Comparison of ENCODE assay signal across 1 cellular context in the genomic region with DNA sequence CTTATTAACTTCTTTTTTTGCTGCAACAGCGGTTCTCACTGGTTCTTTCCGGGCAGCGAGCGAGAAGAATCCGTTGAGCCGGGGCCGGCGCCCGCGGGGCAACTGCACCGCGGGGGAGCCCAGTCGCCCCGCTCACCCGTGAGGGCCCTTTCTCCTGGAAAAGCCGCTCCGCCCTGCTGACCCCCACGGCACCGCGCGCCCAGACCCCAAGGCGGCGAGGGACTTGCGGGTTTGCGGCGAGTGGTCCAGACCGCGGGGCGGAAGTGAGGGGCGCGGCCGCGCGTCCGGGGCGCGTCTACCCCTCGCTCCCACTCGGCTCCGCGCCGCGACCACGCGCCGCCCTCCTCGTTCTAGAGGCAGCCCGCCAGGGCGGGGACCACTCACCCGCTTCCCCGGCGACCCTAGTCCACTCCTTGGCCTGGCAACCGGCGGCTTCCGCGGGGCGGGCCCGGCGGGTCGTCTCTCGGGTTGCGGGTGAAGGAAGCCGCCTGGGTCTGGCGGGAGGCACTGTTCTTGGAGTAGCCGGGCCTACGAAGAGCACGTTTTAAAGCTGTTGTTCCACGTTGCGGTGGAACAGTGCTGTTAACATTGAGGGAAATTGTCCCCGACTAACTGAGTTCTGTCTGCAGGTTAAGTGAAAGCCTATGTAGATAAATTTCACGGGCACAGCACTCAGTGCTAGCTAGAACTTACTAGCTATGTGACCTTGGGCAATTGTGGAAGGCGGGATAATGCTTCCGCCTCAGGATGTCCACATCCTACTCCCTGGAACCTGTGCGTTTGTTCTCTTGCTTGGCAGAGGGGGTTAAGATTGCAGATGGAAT.
TF ChIP-seq lines count a peak whose summit lies in the region.

Gene NEK3 (minus strand): TSS at position 439 of the 824 bp plus-strand sequence. CDS start 3,406 bp downstream, outside the sequence.

TF ChIP-seq in HepG2, 621 proteins besides CTCF, POLR2A, EP300 and RAD21 (continued from another document and continues in another):
- TF ChIP-seq RERE (CRISPR knock-in tag; IDR thresholded peaks at IDR 0.05; ENCODE audit: low read depth) = 0 out of 2 replicates have a peak, but pooled peaks have one; percentile 11
- TF ChIP-seq DPF2 (CRISPR knock-in tag; IDR thresholded peaks at IDR 0.05; ENCODE audit: borderline replicate concordance, low read depth) = 0 out of 2 replicates have a peak, but pooled peaks have one; percentile 53
- TF ChIP-seq NCOA1 (CRISPR knock-in tag; IDR thresholded peaks at IDR 0.05) = 0 out of 2 replicates have a peak, but pooled peaks have one; percentile 35
- no peak for TF ChIP-seq MAZ (IDR thresholded peaks at IDR 0.05; ENCODE audit: borderline replicate concordance, low read depth, low read length)
- peak; percentile 71 for TF ChIP-seq MAZ (CRISPR knock-in tag; IDR thresholded peaks at IDR 0.05; ENCODE audit: low read depth)
- no peak; the same call in 1 of the 2 replicates for TF ChIP-seq ZBTB38 (CRISPR knock-in tag; IDR thresholded peaks at IDR 0.05)
- TF ChIP-seq, protein P1, sequence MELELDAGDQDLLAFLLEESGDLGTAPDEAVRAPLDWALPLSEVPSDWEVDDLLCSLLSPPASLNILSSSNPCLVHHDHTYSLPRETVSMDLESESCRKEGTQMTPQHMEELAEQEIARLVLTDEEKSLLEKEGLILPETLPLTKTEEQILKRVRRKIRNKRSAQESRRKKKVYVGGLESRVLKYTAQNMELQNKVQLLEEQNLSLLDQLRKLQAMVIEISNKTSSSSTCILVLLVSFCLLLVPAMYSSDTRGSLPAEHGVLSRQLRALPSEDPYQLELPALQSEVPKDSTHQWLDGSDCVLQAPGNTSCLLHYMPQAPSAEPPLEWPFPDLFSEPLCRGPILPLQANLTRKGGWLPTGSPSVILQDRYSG (CRISPR knock-in tag; IDR thresholded peaks at IDR 0.05) = peak; percentile 95
- TF ChIP-seq SALL2 (CRISPR knock-in tag; IDR thresholded peaks at IDR 0.05) = no peak
- peak; percentile 60; the same call in 1 of the 2 replicates for TF ChIP-seq ZSCAN9 (CRISPR knock-in tag; IDR thresholded peaks at IDR 0.05; ENCODE audit: borderline replicate concordance)
- peak; percentile 91 for TF ChIP-seq TFDP2 (CRISPR knock-in tag; IDR thresholded peaks at IDR 0.05)
- TF ChIP-seq, protein P2, sequence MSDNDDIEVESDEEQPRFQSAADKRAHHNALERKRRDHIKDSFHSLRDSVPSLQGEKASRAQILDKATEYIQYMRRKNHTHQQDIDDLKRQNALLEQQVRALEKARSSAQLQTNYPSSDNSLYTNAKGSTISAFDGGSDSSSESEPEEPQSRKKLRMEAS (IDR thresholded peaks at IDR 0.05) = peak; percentile 96
- TF ChIP-seq DMTF1 (CRISPR knock-in tag; IDR thresholded peaks at IDR 0.05) = no peak
- TF ChIP-seq IKZF4 (CRISPR knock-in tag; IDR thresholded peaks at IDR 0.05; ENCODE audit: borderline replicate concordance, low read depth, not compliant biosample characterization) = peak; percentile 71
- TF ChIP-seq ZMYM3 (CRISPR knock-in tag; IDR thresholded peaks at IDR 0.05) = peak; percentile 61
- peak; percentile 6; the same call in 1 of the 2 replicates for TF ChIP-seq SP5 (CRISPR knock-in tag; IDR thresholded peaks at IDR 0.05; ENCODE audit: borderline replicate concordance, low read depth)
- TF ChIP-seq SMARCE1 (IDR thresholded peaks at IDR 0.05; ENCODE audit: borderline replicate concordance) = no peak
- TF ChIP-seq ZNF530 (CRISPR knock-in tag; IDR thresholded peaks at IDR 0.05; ENCODE audit: low read depth) = 0 out of 2 replicates have a peak, but pooled peaks have one; percentile 64
- TF ChIP-seq ZFP62 (CRISPR knock-in tag; IDR thresholded peaks at IDR 0.05) = no peak
- TF ChIP-seq, protein P3, sequence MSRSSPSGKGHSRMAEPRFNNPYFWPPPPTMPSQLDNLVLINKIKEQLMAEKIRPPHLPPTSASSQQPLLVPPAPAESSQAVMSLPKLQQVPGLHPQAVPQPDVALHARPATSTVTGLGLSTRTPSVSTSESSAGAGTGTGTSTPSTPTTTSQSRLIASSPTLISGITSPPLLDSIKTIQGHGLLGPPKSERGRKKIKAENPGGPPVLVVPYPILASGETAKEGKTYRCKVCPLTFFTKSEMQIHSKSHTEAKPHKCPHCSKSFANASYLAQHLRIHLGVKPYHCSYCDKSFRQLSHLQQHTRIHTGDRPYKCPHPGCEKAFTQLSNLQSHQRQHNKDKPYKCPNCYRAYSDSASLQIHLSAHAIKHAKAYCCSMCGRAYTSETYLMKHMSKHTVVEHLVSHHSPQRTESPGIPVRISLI (CRISPR knock-in tag; IDR thresholded peaks at IDR 0.05; ENCODE audit: borderline replicate concordance) = peak; percentile 23; the same call in 1 of the 2 replicates
- TF ChIP-seq BHLHE40 (IDR thresholded peaks at IDR 0.05; ENCODE audit: low read length) = no peak
- peak; percentile 61; the same call in 1 of the 2 replicates for TF ChIP-seq KAT8 (CRISPR knock-in tag; IDR thresholded peaks at IDR 0.05)
- TF ChIP-seq NFRKB (IDR thresholded peaks at IDR 0.05) = no peak
- TF ChIP-seq RORA (CRISPR knock-in tag; IDR thresholded peaks at IDR 0.05) = no peak
- TF ChIP-seq ZNF616 (CRISPR knock-in tag; IDR thresholded peaks at IDR 0.05; ENCODE audit: low read depth) = peak; percentile 77; the same call in 1 of the 2 replicates
- peak; percentile 7 for TF ChIP-seq POLR2AphosphoS5 (IDR thresholded peaks at IDR 0.05; ENCODE audit: low read depth, low read length)
- peak; percentile 57; the same call in 1 of the 2 replicates for TF ChIP-seq ZMYM4 (CRISPR knock-in tag; IDR thresholded peaks at IDR 0.05)
- no peak for TF ChIP-seq ZNF260 (CRISPR knock-in tag; IDR thresholded peaks at IDR 0.05; ENCODE audit: borderline replicate concordance, low read depth)
- TF ChIP-seq WIZ (CRISPR knock-in tag; IDR thresholded peaks at IDR 0.05) = peak; percentile 75; the same call in 1 of the 2 replicates
- peak; percentile 91 for TF ChIP-seq ZNF563 (CRISPR knock-in tag; IDR thresholded peaks at IDR 0.05)
- TF ChIP-seq ZMAT3 (CRISPR knock-in tag; conservative IDR thresholded peaks at IDR 0.05) = peak; percentile 91
- TF ChIP-seq ZNF142 (CRISPR knock-in tag; IDR thresholded peaks at IDR 0.05) = peak; percentile 100
- 0 out of 2 replicates have a peak, but pooled peaks have one; percentile 64 for TF ChIP-seq ZNF17 (CRISPR knock-in tag; IDR thresholded peaks at IDR 0.05)
- TF ChIP-seq ZBTB37 (CRISPR knock-in tag; IDR thresholded peaks at IDR 0.05) = no peak
- TF ChIP-seq YEATS2 (CRISPR knock-in tag; IDR thresholded peaks at IDR 0.05; ENCODE audit: borderline replicate concordance) = peak; percentile 27; the same call in 1 of the 2 replicates
- TF ChIP-seq TEAD3 (CRISPR knock-in tag; optimal IDR thresholded peaks at IDR 0.05; ENCODE audit: borderline replicate concordance) = peak; percentile 53
- TF ChIP-seq FOXP1 (IDR thresholded peaks at IDR 0.05) = no peak
- TF ChIP-seq FOXP1 (CRISPR knock-in tag; IDR thresholded peaks at IDR 0.05) = 0 out of 2 replicates have a peak, but pooled peaks have one; percentile 2
